Comparison of ENCODE assay signal across 12 cellular contexts in genomic region chr16:76277099-76278030, GRCh38.
DNase-seq lines count a peak whose midpoint lies in the region; ATAC-seq, FAIRE-seq and TF ChIP-seq lines count a peak whose summit lies in the region.
"Had no signal": no experiment of that assay in that cellular context is flagged by ENCODE, and none has a peak within 500 bp of the region (broad histone marks: within the 10 kb centered on the region; RNA-seq: fewer than 3 reads in every experiment).

Gene CNTNAP4 (plus strand): TSS chr16:76277401. CDS start chr16:76277663, 262 bp downstream.

- H3K4me1 ChIP-seq in HEK293 (ENCODE audit: control insufficient read depth, insufficient read depth, low read length), result no peaks in the 10 kb centered on the region
- peaks cover 2% of the 10 kb centered on the region for H3K4me1 ChIP-seq in NT2/D1 (ENCODE audit: insufficient read depth, insufficient read length)
- H3K4me1 ChIP-seq: lower lobe of right lung had no signal

- FAIRE-seq in GM19239 (lab: Jason Lieb, UNC), result no peak
- FAIRE-seq: GM12878 had no signal

- no peak within 1 kb of the TSS for H3K27ac ChIP-seq in HEK293 (ENCODE audit: extremely low read depth, low read depth, low read length)
- H3K27ac ChIP-seq: lower lobe of right lung, VCaP had no signal

- H3K27me3 ChIP-seq in NT2/D1 (ENCODE audit: insufficient read depth, insufficient read length), result peaks cover 30% of the 10 kb centered on the region

- no peak for TF ChIP-seq POLR2A in GM18505 (IDR thresholded peaks at IDR 0.05; ENCODE audit: borderline replicate concordance, extremely low read depth, insufficient read depth, insufficient read length)

- ATAC-seq in GM18909 (IDR thresholded peaks at IDR 0.05; ENCODE audit: poor library complexity, unreplicated experiment) (no peak), GM18505 (IDR thresholded peaks at IDR 0.05; ENCODE audit: unreplicated experiment) (no peak)
- ATAC-seq: GM12878 had no signal

- TF ChIP-seq CTCF in HEK293 (tag by site-specific recombination; IDR thresholded peaks at IDR 0.05), result no peak

- H3K9me3 ChIP-seq in HEK293 (ENCODE audit: control insufficient read depth, insufficient read depth, low read depth, low read length) (no peaks in the 10 kb centered on the region), NT2/D1 (ENCODE audit: insufficient read depth, low read length) (no peaks in the 10 kb centered on the region)
- H3K9me3 ChIP-seq: lower lobe of right lung had no signal

- H3K4me3 ChIP-seq in HEK293 (ENCODE audit: low read depth, low read length), result no peak within 1 kb of the TSS
- H3K4me3 ChIP-seq in NT2/D1 (ENCODE audit: insufficient read length, low read depth), result no peak within 1 kb of the TSS
- H3K4me3 ChIP-seq: GM12878, lower lobe of right lung had no signal

- peak; percentile 6 for DNase-seq in NT2/D1 (ENCODE audit: low read depth, low spot score)
- DNase-seq in hippocampal formation (lab: John Stamatoyannopoulos, UW), result peak; percentile 68 to 75
- DNase-seq in posterior cingulate gyrus, result peak; percentile 73 to 97 (median 82)
- DNase-seq in GM19239 (ENCODE audit: insufficient read length, low spot score), result no peak
- no peak for DNase-seq in NOMO-1 treated with DMSO at 0.1 percent for 48 hours (lab: John Stamatoyannopoulos, UW; ENCODE audit: unreplicated experiment)
- DNase-seq: lower lobe of right lung, NCI-H187 had no signal

- intact Hi-C loops in posterior cingulate gyrus (cut with DNase I), result loop anchor here (2.0 to 10.0 kb wide), 4 partner anchors 293 to 895 kb away; no protein-coding TSS in a partner anchor

- CTCF ChIA-PET in HEK293 (lab: Yijun Ruan, JAX), result no interaction called here

- H3K9ac ChIP-seq in NT2/D1 (ENCODE audit: insufficient read length, low read depth), result no peak within 1 kb of the TSS

- no peaks in the 10 kb centered on the region for H3K36me3 ChIP-seq in HEK293 (ENCODE audit: control insufficient read depth in 2 of 2, insufficient read depth in 1 of 2, low read length in 2 of 2)
- no peaks in the 10 kb centered on the region for H3K36me3 ChIP-seq in NT2/D1 (ENCODE audit: insufficient read depth, insufficient read length, low read length)
- H3K36me3 ChIP-seq: lower lobe of right lung had no signal

- POLR2A ChIA-PET in HEK293 (lab: Yijun Ruan, JAX), result no interaction called here

TF ChIP-seq in HEK293, 187 proteins besides CTCF, POLR2A, EP300 and RAD21:
- TF ChIP-seq KLF9 (tag by site-specific recombination; IDR thresholded peaks at IDR 0.05; ENCODE audit: low read depth), result peak; percentile 66
- TF ChIP-seq ZIC2 (tag by site-specific recombination; IDR thresholded peaks at IDR 0.05), result no peak
TF ChIP-seq in HEK293: peak in this region for 1.

Comparison
In these comparisons a context has a peak if more than half of its experiments do, and no peak if none do; other contexts are left out.
1. DNase-seq: peak in NT2/D1 (single experiment), hippocampal formation (2 of 2) and posterior cingulate gyrus (10 of 10); none in GM19239 (single experiment) and NOMO-1 treated with DMSO at 0.1 percent for 48 hours (single experiment).